ENCODE assay signal across 8 cellular contexts in the genomic region with DNA sequence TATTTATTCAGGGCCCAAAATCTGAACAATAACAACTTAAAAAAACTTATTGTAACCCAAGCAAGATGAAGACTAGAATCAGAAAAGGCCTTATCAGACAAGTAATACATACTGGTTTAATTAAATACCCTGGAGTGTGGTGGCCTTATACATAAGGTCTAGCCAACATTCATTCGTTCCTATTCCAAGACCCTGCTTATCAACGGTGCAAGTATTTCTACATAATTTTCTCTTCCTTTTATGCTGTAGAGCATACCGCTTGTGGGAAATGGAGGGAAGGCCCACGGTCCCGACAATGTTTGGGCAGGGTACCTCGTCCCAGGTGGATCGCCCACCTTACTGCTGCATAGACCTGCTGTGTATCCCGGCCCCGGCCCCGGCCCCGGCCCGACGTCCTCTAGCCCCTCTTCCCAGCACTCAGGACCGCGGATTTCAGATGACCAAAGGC. TPM values are rescaled to one million over a fixed set of nuclear protein-coding genes. Genes with fewer than 3 reads are reported as not detected.
DNase-seq lines count a peak whose midpoint lies in the region; ATAC-seq and TF ChIP-seq lines count a peak whose summit lies in the region.

No MANE protein-coding gene starts in this region.

- ATAC-seq in activated T-cell treated with anti-CD3 and anti-CD28 coated beads, Interleukin-2, amount 50 U/mL, for 72 hours (replicated peaks in 1 of 2): no peak
- ATAC-seq in GM21447 (IDR thresholded peaks at IDR 0.05; ENCODE audit: unreplicated experiment): no peak

- no peak for TF ChIP-seq RAD21 in liver (IDR thresholded peaks at IDR 0.05)

- peak overlapping the region; percentile 96 for H3K27ac Mint-ChIP-seq in activated T-cell treated with anti-CD3 and anti-CD28 coated beads, Interleukin-2, amount 50 U/mL, for 72 hours

- H3K27me3 Mint-ChIP-seq in activated T-cell treated with anti-CD3 and anti-CD28 coated beads, Interleukin-2, amount 50 U/mL, for 72 hours (ENCODE audit: low read depth): no peaks in the 10 kb centered on the region

- H3K9me3 Mint-ChIP-seq in activated T-cell treated with anti-CD3 and anti-CD28 coated beads, Interleukin-2, amount 50 U/mL, for 72 hours: no peaks in the 10 kb centered on the region

- H3K27ac ChIP-seq in adipose tissue (ENCODE audit: low read depth, low read length): peak overlapping the region; percentile 81
- peak overlapping the region; percentile 99 for H3K27ac ChIP-seq in liver (ENCODE audit: low read depth in 1 of 2, low read length in 2 of 2)
- H3K27ac ChIP-seq in tibial nerve: peak overlapping the region; percentile 99 to 100 (median 100)

- peak overlapping the region; percentile 56 to 87 (median 78) for H3K4me3 ChIP-seq in liver (ENCODE audit: low read depth in 1 of 3, low read length in 3 of 3)
- H3K4me3 ChIP-seq in tibial nerve: peak overlapping the region; percentile 85 to 99 (median 96)

- WGBS in adipose tissue, 3 donors: 1 to 2% (median 2%) methylated on average over 15 of the region's 15 CpGs
- 2% methylated on average over 15 of the region's 15 CpGs for WGBS in liver
- WGBS in tibial nerve, 2 donors: 0 to 1% methylated on average over 13 to 15 of the region's 15 CpGs

- DNase-seq in activated T-cell treated with anti-CD3 and anti-CD28 coated beads, Interleukin-2, amount 50 U/mL, for 72 hours: no peak
- DNase-seq in activated T-cell treated with anti-CD3 and anti-CD28 coated beads for 4 hours: no peak
- no peak for DNase-seq in tibial nerve (ENCODE audit: low spot score in 2 of 2)
- DNase-seq in central memory CD4-positive, alpha-beta T cell: no peak
- DNase-seq in T-helper 9 cell: no peak

- peaks cover 45% of the 10 kb centered on the region for H3K4me1 Mint-ChIP-seq in activated T-cell treated with anti-CD3 and anti-CD28 coated beads, Interleukin-2, amount 50 U/mL, for 72 hours (ENCODE audit: low read depth)

- no peak for TF ChIP-seq EP300 in tibial nerve (IDR thresholded peaks at IDR 0.05)

- peaks cover 5 to 21% (median 17%) of the 10 kb centered on the region in 4 donors for H3K36me3 ChIP-seq in liver (ENCODE audit: control insufficient read depth in 4 of 4, insufficient read depth in 3 of 4, low read depth in 1 of 4, low read length in 3 of 4)
- H3K36me3 ChIP-seq in tibial nerve: peaks cover 2 to 25% (median 16%) of the 10 kb centered on the region in 3 donors

- H3K36me3 Mint-ChIP-seq in activated T-cell treated with anti-CD3 and anti-CD28 coated beads, Interleukin-2, amount 50 U/mL, for 72 hours (ENCODE audit: insufficient read depth in 2 of 2): peaks cover 5 to 21% of the 10 kb centered on the region in 2 donors

- H3K9me3 ChIP-seq in liver (ENCODE audit: control insufficient read depth in 4 of 4, low read length in 3 of 4): no peaks in the 10 kb centered on the region
- H3K9me3 ChIP-seq in tibial nerve: no peaks in the 10 kb centered on the region

- H3K27me3 ChIP-seq in liver (ENCODE audit: control insufficient read depth in 4 of 4, insufficient read depth in 4 of 4, low read length in 3 of 4) (no peaks in the 10 kb centered on the region), tibial nerve (no peaks in the 10 kb centered on the region)

- TF ChIP-seq POLR2A in tibial nerve (IDR thresholded peaks at IDR 0.05): no peak

- H3K4me3 Mint-ChIP-seq in activated T-cell treated with anti-CD3 and anti-CD28 coated beads, Interleukin-2, amount 50 U/mL, for 72 hours: peak overlapping the region; percentile 88 to 94

- H3K9ac ChIP-seq in liver (ENCODE audit: low read depth in 1 of 2, low read length in 2 of 2): peak overlapping the region; percentile 9 to 97

- TF ChIP-seq CTCF in liver (IDR thresholded peaks at IDR 0.05; ENCODE audit: low read depth, low read length, missing input control): no peak
- TF ChIP-seq CTCF in tibial nerve (IDR thresholded peaks at IDR 0.05): no peak

- H3K4me1 ChIP-seq in liver (ENCODE audit: control insufficient read depth in 4 of 4, insufficient read depth in 4 of 4, low read length in 3 of 4): peaks cover 9 to 47% (median 27%) of the 10 kb centered on the region in 4 donors
- peaks cover 0 to 68% (median 18%) of the 10 kb centered on the region in 4 donors for H3K4me1 ChIP-seq in tibial nerve

TF ChIP-seq in liver, 16 proteins besides CTCF, POLR2A, EP300 and RAD21:
- TF ChIP-seq, protein P1, sequence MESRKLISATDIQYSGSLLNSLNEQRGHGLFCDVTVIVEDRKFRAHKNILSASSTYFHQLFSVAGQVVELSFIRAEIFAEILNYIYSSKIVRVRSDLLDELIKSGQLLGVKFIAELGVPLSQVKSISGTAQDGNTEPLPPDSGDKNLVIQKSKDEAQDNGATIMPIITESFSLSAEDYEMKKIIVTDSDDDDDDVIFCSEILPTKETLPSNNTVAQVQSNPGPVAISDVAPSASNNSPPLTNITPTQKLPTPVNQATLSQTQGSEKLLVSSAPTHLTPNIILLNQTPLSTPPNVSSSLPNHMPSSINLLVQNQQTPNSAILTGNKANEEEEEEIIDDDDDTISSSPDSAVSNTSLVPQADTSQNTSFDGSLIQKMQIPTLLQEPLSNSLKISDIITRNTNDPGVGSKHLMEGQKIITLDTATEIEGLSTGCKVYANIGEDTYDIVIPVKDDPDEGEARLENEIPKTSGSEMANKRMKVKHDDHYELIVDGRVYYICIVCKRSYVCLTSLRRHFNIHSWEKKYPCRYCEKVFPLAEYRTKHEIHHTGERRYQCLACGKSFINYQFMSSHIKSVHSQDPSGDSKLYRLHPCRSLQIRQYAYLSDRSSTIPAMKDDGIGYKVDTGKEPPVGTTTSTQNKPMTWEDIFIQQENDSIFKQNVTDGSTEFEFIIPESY (IDR thresholded peaks at IDR 0.05): no peak
- no peak for TF ChIP-seq HNF4A (conservative IDR thresholded peaks at IDR 0.05)
- TF ChIP-seq GABPA (IDR thresholded peaks at IDR 0.05 in 1 of 2, conservative IDR thresholded peaks at IDR 0.05 in 1 of 2): no peak
- no peak for TF ChIP-seq HNF4G (IDR thresholded peaks at IDR 0.05)
- TF ChIP-seq, protein P2, sequence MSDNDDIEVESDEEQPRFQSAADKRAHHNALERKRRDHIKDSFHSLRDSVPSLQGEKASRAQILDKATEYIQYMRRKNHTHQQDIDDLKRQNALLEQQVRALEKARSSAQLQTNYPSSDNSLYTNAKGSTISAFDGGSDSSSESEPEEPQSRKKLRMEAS (IDR thresholded peaks at IDR 0.05): no peak
- no peak for TF ChIP-seq TAF1 (conservative IDR thresholded peaks at IDR 0.05)
- no peak for TF ChIP-seq FOXA2 (IDR thresholded peaks at IDR 0.05)
- TF ChIP-seq, protein P3, sequence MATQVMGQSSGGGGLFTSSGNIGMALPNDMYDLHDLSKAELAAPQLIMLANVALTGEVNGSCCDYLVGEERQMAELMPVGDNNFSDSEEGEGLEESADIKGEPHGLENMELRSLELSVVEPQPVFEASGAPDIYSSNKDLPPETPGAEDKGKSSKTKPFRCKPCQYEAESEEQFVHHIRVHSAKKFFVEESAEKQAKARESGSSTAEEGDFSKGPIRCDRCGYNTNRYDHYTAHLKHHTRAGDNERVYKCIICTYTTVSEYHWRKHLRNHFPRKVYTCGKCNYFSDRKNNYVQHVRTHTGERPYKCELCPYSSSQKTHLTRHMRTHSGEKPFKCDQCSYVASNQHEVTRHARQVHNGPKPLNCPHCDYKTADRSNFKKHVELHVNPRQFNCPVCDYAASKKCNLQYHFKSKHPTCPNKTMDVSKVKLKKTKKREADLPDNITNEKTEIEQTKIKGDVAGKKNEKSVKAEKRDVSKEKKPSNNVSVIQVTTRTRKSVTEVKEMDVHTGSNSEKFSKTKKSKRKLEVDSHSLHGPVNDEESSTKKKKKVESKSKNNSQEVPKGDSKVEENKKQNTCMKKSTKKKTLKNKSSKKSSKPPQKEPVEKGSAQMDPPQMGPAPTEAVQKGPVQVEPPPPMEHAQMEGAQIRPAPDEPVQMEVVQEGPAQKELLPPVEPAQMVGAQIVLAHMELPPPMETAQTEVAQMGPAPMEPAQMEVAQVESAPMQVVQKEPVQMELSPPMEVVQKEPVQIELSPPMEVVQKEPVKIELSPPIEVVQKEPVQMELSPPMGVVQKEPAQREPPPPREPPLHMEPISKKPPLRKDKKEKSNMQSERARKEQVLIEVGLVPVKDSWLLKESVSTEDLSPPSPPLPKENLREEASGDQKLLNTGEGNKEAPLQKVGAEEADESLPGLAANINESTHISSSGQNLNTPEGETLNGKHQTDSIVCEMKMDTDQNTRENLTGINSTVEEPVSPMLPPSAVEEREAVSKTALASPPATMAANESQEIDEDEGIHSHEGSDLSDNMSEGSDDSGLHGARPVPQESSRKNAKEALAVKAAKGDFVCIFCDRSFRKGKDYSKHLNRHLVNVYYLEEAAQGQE (IDR thresholded peaks at IDR 0.05): no peak
- no peak for TF ChIP-seq NR2F2 (IDR thresholded peaks at IDR 0.05)
- no peak for TF ChIP-seq RXRA (IDR thresholded peaks at IDR 0.05)
- TF ChIP-seq FOXA1 (IDR thresholded peaks at IDR 0.05): no peak
- no peak for TF ChIP-seq JUND (IDR thresholded peaks at IDR 0.05)
- no peak for TF ChIP-seq YY1 (IDR thresholded peaks at IDR 0.05)
TF ChIP-seq in liver: peak in this region for 0.

RNA-seq across cellular contexts. Expression of a gene that starts 0.7 kb away (rescaled TPM):
- total RNA-seq in activated T-cell treated with anti-CD3 and anti-CD28 coated beads, Interleukin-2, amount 50 U/mL, for 72 hours: 10 to 100 TPM; 57.4 to 57.8 TPM
- polyA plus RNA-seq in adipose tissue: 10 to 100 TPM in 2 of 3 donors, 1 to 10 TPM in 1; 9.8 to 13.6 (median 13.4) TPM
- total RNA-seq in liver: 10 to 100 TPM; 28.6 to 30.3 TPM
- 10 to 100 TPM in 1 of 2 donors, 1 to 10 TPM in 1; 9.1 to 29.2 TPM for polyA plus RNA-seq in liver
- 10 to 100 TPM; 37.5 to 50.5 (median 41.1) TPM for total RNA-seq in tibial nerve

RNA-seq across cellular contexts. Expression of a gene that starts 33.6 kb away (rescaled TPM):
- 1 to 10 TPM; 2.5 to 3.8 TPM for total RNA-seq in activated T-cell treated with anti-CD3 and anti-CD28 coated beads, Interleukin-2, amount 50 U/mL, for 72 hours
- 1 to 10 TPM in 1 of 3 donors, under 1 TPM in 2; 0.56 to 2.1 (median 0.61) TPM for polyA plus RNA-seq in adipose tissue
- total RNA-seq in liver: 1 to 10 TPM; 1.1 to 1.2 TPM
- under 1 TPM; 0.60 to 0.86 TPM for polyA plus RNA-seq in liver
- 1 to 10 TPM; 2.8 to 3.9 (median 3.1) TPM for total RNA-seq in tibial nerve

RNA-seq across cellular contexts. Expression of a gene that starts 53.5 kb away (rescaled TPM):
- 10 to 100 TPM; 47.2 to 49.6 TPM for total RNA-seq in activated T-cell treated with anti-CD3 and anti-CD28 coated beads, Interleukin-2, amount 50 U/mL, for 72 hours
- polyA plus RNA-seq in adipose tissue (10 to 100 TPM in 1 of 3 donors, 1 to 10 TPM in 2; 4.1 to 10.3 (median 6.2) TPM), liver (1 to 10 TPM; 2.3 to 5.0 TPM)
- total RNA-seq in liver (10 to 100 TPM in 1 of 2 donors, 1 to 10 TPM in 1; 6.2 to 10.4 TPM), tibial nerve (10 to 100 TPM; 26.6 to 46.7 (median 32.5) TPM)
